Comparison of ENCODE assay signal across 1 cellular context in the genomic region with DNA sequence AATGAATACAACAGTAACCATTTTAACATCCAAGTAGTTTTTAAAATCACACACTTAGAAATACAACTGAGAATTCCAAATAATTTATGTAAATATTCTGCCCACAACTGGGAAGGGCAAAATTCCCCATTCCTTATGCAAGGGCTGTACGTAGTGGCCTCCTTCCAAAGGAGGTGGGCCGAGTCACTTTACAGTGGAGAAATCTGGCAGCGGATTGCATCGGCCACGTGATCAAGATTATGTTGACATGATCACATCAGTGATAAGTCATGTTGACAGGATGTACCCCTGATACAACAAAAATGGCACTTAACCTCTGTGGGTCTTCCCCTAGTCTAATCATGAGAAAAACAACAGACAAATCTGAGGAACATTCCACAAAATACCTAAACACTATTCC.
TF ChIP-seq lines count a peak whose summit lies in the region.

No MANE protein-coding gene starts in this region.

TF ChIP-seq in H1, 55 proteins besides CTCF, POLR2A, EP300 and RAD21 (continued from another document):
- TF ChIP-seq, protein P1, sequence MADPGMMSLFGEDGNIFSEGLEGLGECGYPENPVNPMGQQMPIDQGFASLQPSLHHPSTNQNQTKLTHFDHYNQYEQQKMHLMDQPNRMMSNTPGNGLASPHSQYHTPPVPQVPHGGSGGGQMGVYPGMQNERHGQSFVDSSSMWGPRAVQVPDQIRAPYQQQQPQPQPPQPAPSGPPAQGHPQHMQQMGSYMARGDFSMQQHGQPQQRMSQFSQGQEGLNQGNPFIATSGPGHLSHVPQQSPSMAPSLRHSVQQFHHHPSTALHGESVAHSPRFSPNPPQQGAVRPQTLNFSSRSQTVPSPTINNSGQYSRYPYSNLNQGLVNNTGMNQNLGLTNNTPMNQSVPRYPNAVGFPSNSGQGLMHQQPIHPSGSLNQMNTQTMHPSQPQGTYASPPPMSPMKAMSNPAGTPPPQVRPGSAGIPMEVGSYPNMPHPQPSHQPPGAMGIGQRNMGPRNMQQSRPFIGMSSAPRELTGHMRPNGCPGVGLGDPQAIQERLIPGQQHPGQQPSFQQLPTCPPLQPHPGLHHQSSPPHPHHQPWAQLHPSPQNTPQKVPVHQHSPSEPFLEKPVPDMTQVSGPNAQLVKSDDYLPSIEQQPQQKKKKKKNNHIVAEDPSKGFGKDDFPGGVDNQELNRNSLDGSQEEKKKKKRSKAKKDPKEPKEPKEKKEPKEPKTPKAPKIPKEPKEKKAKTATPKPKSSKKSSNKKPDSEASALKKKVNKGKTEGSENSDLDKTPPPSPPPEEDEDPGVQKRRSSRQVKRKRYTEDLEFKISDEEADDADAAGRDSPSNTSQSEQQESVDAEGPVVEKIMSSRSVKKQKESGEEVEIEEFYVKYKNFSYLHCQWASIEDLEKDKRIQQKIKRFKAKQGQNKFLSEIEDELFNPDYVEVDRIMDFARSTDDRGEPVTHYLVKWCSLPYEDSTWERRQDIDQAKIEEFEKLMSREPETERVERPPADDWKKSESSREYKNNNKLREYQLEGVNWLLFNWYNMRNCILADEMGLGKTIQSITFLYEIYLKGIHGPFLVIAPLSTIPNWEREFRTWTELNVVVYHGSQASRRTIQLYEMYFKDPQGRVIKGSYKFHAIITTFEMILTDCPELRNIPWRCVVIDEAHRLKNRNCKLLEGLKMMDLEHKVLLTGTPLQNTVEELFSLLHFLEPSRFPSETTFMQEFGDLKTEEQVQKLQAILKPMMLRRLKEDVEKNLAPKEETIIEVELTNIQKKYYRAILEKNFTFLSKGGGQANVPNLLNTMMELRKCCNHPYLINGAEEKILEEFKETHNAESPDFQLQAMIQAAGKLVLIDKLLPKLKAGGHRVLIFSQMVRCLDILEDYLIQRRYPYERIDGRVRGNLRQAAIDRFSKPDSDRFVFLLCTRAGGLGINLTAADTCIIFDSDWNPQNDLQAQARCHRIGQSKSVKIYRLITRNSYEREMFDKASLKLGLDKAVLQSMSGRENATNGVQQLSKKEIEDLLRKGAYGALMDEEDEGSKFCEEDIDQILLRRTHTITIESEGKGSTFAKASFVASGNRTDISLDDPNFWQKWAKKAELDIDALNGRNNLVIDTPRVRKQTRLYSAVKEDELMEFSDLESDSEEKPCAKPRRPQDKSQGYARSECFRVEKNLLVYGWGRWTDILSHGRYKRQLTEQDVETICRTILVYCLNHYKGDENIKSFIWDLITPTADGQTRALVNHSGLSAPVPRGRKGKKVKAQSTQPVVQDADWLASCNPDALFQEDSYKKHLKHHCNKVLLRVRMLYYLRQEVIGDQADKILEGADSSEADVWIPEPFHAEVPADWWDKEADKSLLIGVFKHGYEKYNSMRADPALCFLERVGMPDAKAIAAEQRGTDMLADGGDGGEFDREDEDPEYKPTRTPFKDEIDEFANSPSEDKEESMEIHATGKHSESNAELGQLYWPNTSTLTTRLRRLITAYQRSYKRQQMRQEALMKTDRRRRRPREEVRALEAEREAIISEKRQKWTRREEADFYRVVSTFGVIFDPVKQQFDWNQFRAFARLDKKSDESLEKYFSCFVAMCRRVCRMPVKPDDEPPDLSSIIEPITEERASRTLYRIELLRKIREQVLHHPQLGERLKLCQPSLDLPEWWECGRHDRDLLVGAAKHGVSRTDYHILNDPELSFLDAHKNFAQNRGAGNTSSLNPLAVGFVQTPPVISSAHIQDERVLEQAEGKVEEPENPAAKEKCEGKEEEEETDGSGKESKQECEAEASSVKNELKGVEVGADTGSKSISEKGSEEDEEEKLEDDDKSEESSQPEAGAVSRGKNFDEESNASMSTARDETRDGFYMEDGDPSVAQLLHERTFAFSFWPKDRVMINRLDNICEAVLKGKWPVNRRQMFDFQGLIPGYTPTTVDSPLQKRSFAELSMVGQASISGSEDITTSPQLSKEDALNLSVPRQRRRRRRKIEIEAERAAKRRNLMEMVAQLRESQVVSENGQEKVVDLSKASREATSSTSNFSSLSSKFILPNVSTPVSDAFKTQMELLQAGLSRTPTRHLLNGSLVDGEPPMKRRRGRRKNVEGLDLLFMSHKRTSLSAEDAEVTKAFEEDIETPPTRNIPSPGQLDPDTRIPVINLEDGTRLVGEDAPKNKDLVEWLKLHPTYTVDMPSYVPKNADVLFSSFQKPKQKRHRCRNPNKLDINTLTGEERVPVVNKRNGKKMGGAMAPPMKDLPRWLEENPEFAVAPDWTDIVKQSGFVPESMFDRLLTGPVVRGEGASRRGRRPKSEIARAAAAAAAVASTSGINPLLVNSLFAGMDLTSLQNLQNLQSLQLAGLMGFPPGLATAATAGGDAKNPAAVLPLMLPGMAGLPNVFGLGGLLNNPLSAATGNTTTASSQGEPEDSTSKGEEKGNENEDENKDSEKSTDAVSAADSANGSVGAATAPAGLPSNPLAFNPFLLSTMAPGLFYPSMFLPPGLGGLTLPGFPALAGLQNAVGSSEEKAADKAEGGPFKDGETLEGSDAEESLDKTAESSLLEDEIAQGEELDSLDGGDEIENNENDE (IDR thresholded peaks at IDR 0.05; ENCODE audit: insufficient replicate concordance, low read length): no peak
